ENCODE assay signal across 1 cellular context in genomic region chr10:16967000-16967865, GRCh38.
TF ChIP-seq lines count a peak whose summit lies in the region.

No MANE protein-coding gene starts in this region.

TF ChIP-seq in HepG2, 621 proteins besides CTCF, POLR2A, EP300 and RAD21 (continued from another document):
- TF ChIP-seq SNAPC4 (CRISPR knock-in tag; IDR thresholded peaks at IDR 0.05) (no peak), ZNF878 (CRISPR knock-in tag; IDR thresholded peaks at IDR 0.05) (no peak), ZBTB21 (CRISPR knock-in tag; IDR thresholded peaks at IDR 0.05) (no peak), AHR (CRISPR knock-in tag; IDR thresholded peaks at IDR 0.05) (no peak), TMF1 (CRISPR knock-in tag; IDR thresholded peaks at IDR 0.05; ENCODE audit: low read depth) (no peak), ZBTB14 (CRISPR knock-in tag; IDR thresholded peaks at IDR 0.05) (no peak), ZFP91 (CRISPR knock-in tag; IDR thresholded peaks at IDR 0.05; ENCODE audit: borderline replicate concordance) (no peak), ZNF318 (CRISPR knock-in tag; IDR thresholded peaks at IDR 0.05) (no peak), PRPF4 (IDR thresholded peaks at IDR 0.05; ENCODE audit: low read depth, low read length, poor library complexity, severe bottlenecking) (no peak), NCOA2 (CRISPR knock-in tag; IDR thresholded peaks at IDR 0.05) (no peak), SMAD1 (CRISPR knock-in tag; IDR thresholded peaks at IDR 0.05; ENCODE audit: borderline replicate concordance, low read depth) (no peak)
